Comparison of ENCODE assay signal across 15 cellular contexts in the genomic region with DNA sequence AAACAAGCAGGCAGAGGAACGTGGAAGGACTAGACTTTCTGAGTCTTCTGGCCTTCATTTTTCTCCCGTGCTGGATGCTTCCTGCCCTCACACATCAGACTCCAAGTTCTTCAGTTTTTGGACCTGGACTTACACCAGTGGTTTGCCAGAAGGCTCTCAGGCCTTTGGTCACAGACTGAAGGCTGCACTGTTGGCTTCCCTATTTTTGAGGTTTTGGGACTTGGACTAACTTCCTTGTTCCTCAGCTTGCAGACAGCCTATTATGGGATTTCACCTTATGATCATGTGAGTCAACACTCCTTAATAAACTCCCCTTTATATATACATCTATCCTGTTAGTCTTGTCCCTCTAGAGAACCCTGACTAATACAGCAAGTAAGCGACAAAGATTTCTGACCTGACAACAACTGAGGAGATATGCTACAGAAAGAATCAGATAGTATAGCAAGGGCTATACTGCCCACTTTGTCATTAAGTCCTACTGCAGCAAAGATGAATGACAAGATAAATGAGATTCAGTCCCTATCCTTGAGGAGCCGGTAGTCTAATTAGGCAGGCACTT. TPM values are rescaled to one million over a fixed set of nuclear protein-coding genes. Genes with fewer than 3 reads are reported as not detected.
A peak's percentile ranks its signal among the peaks of the same experiment; 100 is the strongest.
DNase-seq lines count a peak whose midpoint lies in the region; ATAC-seq and TF ChIP-seq lines count a peak whose summit lies in the region.
"Had no signal": no experiment of that assay in that cellular context is flagged by ENCODE, and none has a peak within 500 bp of the region (broad histone marks: within the 10 kb centered on the region; RNA-seq: fewer than 3 reads in every experiment).

No MANE protein-coding gene starts in this region.

- H3K27ac ChIP-seq in left ventricle myocardium inferior (replicated peaks) (peak overlapping the region; percentile 98), ovary (no peak overlapping the region)
- H3K27ac ChIP-seq: C4-2B, pancreas had no signal

- peaks cover 6% of the 10 kb centered on the region for H3K36me3 ChIP-seq in left ventricle myocardium inferior
- no peaks in the 10 kb centered on the region for H3K36me3 ChIP-seq in ovary
- H3K36me3 ChIP-seq: adrenal gland, pancreas had no signal

- whole genome bisulfite sequencing in ovary, 3 donors, result 63 to 90% (median 80%) methylated on average over 4 of the region's 4 CpGs

- no peak for ATAC-seq in Right ventricle myocardium inferior
- ATAC-seq in T-cell (replicated peaks in 1 of 4), result no peak
- ATAC-seq in memory B cell (ENCODE audit: low read depth), result no peak
- ATAC-seq in HG03159 (IDR thresholded peaks at IDR 0.05; ENCODE audit: unreplicated experiment), result no peak
- ATAC-seq: left colon had no signal

- H3K27ac Mint-ChIP-seq in T-cell (peak overlapping the region; percentile 23 to 83), memory B cell (peak overlapping the region; percentile 52), type B pancreatic cell (peak overlapping the region; percentile 20)

- H3K4me1 Mint-ChIP-seq in T-cell (peaks cover 88 to 95% (median 94%) of the 10 kb centered on the region in 3 donors), memory B cell (peaks cover 62% of the 10 kb centered on the region), type B pancreatic cell (ENCODE audit: unreplicated experiment) (peaks cover 19% of the 10 kb centered on the region)

- H3K4me3 Mint-ChIP-seq in T-cell, result no peak overlapping the region
- no peak overlapping the region for H3K4me3 Mint-ChIP-seq in memory B cell
- H3K4me3 Mint-ChIP-seq in type B pancreatic cell, result peak overlapping the region; percentile 11

- no peaks in the 10 kb centered on the region for H3K27me3 Mint-ChIP-seq in T-cell
- H3K27me3 Mint-ChIP-seq in memory B cell, result no peaks in the 10 kb centered on the region
- no peaks in the 10 kb centered on the region for H3K27me3 Mint-ChIP-seq in type B pancreatic cell

- no peak for DNase-seq in left ventricle myocardium inferior
- DNase-seq in Right ventricle myocardium inferior (ENCODE audit: missing footprints), result no peak
- no peak for DNase-seq in T-cell
- DNase-seq in memory B cell (ENCODE audit: low spot score in 2 of 2), result no peak
- DNase-seq in type B pancreatic cell (ENCODE audit: extremely low spot score, unreplicated experiment), result no peak
- no peak for DNase-seq in NCI-H526 treated with DMSO at 0.1 percent for 48 hours (lab: John Stamatoyannopoulos, UW)
- no peak for DNase-seq in ovary
- DNase-seq: left colon; MG63; pancreas; stimulated activated CD4-positive, alpha-beta T cell treated with anti-CD3 and anti-CD28 coated beads, Interleukin-2, amount 100 ng/mL, for 48 hours; stimulated activated naive CD4-positive, alpha-beta T cell treated with Interleukin-2 at 50 U/mL for 16 hours had no signal

- H3K4me3 ChIP-seq in left ventricle myocardium inferior (no peak overlapping the region), ovary (no peak overlapping the region)
- H3K4me3 ChIP-seq: adrenal gland, MG63, pancreas had no signal

- H3K27me3 ChIP-seq in left ventricle myocardium inferior (ENCODE audit: low read depth) (no peaks in the 10 kb centered on the region), ovary (no peaks in the 10 kb centered on the region)
- H3K27me3 ChIP-seq: adrenal gland, MG63, pancreas had no signal

- H3K9me3 ChIP-seq in left ventricle myocardium inferior (replicated peaks) (no peaks in the 10 kb centered on the region), ovary (no peaks in the 10 kb centered on the region)
- H3K9me3 ChIP-seq: adrenal gland, MG63, pancreas had no signal

- H3K9me3 Mint-ChIP-seq in T-cell (no peaks in the 10 kb centered on the region), memory B cell (no peaks in the 10 kb centered on the region), type B pancreatic cell (no peaks in the 10 kb centered on the region)

- intact Hi-C loops in left ventricle myocardium inferior (cut with micrococcal nuclease), result no loop called here
- intact Hi-C loops in Right ventricle myocardium inferior (cut with DNase I), result no loop called here
- intact Hi-C loops in ovary (cut with DNase I), result no loop called here

- no peak for TF ChIP-seq POLR2A in ovary (IDR thresholded peaks at IDR 0.05)

- TF ChIP-seq CTCF in left ventricle myocardium inferior (IDR thresholded peaks at IDR 0.05; ENCODE audit: borderline replicate concordance), result no peak
- no peak for TF ChIP-seq CTCF in type B pancreatic cell (conservative IDR thresholded peaks at IDR 0.05)
- no peak for TF ChIP-seq CTCF in ovary (IDR thresholded peaks at IDR 0.05)

- H3K36me3 Mint-ChIP-seq in T-cell, result peaks cover 30% of the 10 kb centered on the region
- peaks cover 10% of the 10 kb centered on the region for H3K36me3 Mint-ChIP-seq in memory B cell
- H3K36me3 Mint-ChIP-seq in type B pancreatic cell, result peaks cover 29% of the 10 kb centered on the region

- TF ChIP-seq EP300 in ovary (IDR thresholded peaks at IDR 0.05), result no peak

- CTCF ChIA-PET in T-cell (lab: Charles Lee), result interaction anchor here in 1 of 2 donors (0.6 kb wide), 1 partner anchor 133 kb away, joined by 3 read pairs; no protein-coding TSS in a partner anchor

- peaks cover 100% of the 10 kb centered on the region for H3K4me1 ChIP-seq in left ventricle myocardium inferior
- peaks cover 3% of the 10 kb centered on the region for H3K4me1 ChIP-seq in ovary (ENCODE audit: insufficient read depth)

- POLR2A ChIA-PET in T-cell (lab: Charles Lee), result interaction anchor here in 1 of 2 donors (0.6 kb wide), 1 partner anchor 159 kb away, joined by 6 read pairs; no protein-coding TSS in a partner anchor

RNA-seq across cellular contexts. Expression of gene CDC42EP3, which starts 7.2 kb away (rescaled TPM):
- total RNA-seq in left ventricle myocardium inferior (81.9 TPM), Right ventricle myocardium inferior (91.3 TPM), T-cell (10 to 100 TPM; 30.0 to 60.3 (median 37.6) TPM), type B pancreatic cell (ENCODE audit: low replicate concordance) (43.7 and 65.4 TPM in 2 replicates), ovary (10 to 100 TPM; 12.0 to 82.7 (median 22.3) TPM)
- 10 to 100 TPM; 27.6 to 40.3 TPM for polyA plus RNA-seq in ovary
